Comparison of ENCODE assay signal across 1 cellular context in genomic region chr11:46682773-46683752, GRCh38.
TF ChIP-seq lines count a peak whose summit lies in the region.

No MANE protein-coding gene starts in this region.

TF ChIP-seq in GM12878, 131 proteins besides CTCF, POLR2A, EP300 and RAD21:
- TF ChIP-seq SMARCA5 (IDR thresholded peaks at IDR 0.05) = 0 out of 2 replicates have a peak, but pooled peaks have one; percentile 30
- TF ChIP-seq JUNB (IDR thresholded peaks at IDR 0.05) = no peak
